Comparison of ENCODE assay signal across 8 cellular contexts in the genomic region with DNA sequence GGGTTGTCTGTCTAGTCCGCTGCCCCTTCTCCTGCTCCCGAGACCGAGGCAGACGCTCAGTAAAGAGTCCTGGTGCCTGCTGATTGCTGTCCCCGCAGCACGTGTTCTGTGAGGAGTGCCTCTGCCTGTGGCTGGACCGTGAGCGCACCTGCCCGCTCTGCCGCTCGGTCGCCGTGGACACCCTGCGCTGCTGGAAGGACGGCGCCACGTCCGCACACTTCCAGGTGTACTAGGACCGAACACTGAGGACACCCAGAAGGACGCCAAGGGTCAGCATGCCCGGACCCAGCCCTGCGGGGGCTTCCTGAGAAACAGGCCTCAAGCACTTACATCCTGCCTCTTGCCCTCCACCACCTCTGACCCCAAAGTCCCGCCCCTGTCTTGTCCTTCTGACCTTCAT. TPM values are rescaled to one million over a fixed set of nuclear protein-coding genes. Genes with fewer than 3 reads are reported as not detected.
"Had no signal": no experiment of that assay in that cellular context is flagged by ENCODE, and none has a peak within 500 bp of the region (broad histone marks: within the 10 kb centered on the region; RNA-seq: fewer than 3 reads in every experiment).

No MANE protein-coding gene starts in this region.

- FAIRE-seq: G401.6, GM12878, GM12891, GM12892, GM18507, GM19239 had no signal

- ATAC-seq: GM12878 had no signal

- H3K4me3 ChIP-seq: GM12878 had no signal

- DNase-seq: GDM1, GF-D8 had no signal

RNA-seq across cellular contexts. Expression of gene HRK, which starts 32.0 kb away (rescaled TPM):
- total RNA-seq: GM12878 had no signal
- polyA plus RNA-seq: GM12878 had no signal
